ENCODE assay signal across 2 cellular contexts in genomic region chr1:75797273-75797588, GRCh38.
TF ChIP-seq lines count a peak whose summit lies in the region.

No MANE protein-coding gene starts in this region.

TF ChIP-seq in PFSK-1, 5 proteins besides CTCF, POLR2A, EP300 and RAD21:
- no peak for TF ChIP-seq POLR2AphosphoS5 (IDR thresholded peaks at IDR 0.05; ENCODE audit: low read depth, low read length)
- 0 out of 2 replicates have a peak, but pooled peaks have one; percentile 32 for TF ChIP-seq SIN3A (IDR thresholded peaks at IDR 0.05; ENCODE audit: borderline replicate concordance, insufficient read depth, low read length)
- TF ChIP-seq TAF1 (IDR thresholded peaks at IDR 0.05; ENCODE audit: borderline replicate concordance, insufficient read depth, low read length), result peak; percentile 34; the same call in 1 of the 2 replicates

TF ChIP-seq in H1, 55 proteins besides CTCF, POLR2A, EP300 and RAD21:
- TF ChIP-seq KDM5A (IDR thresholded peaks at IDR 0.05; ENCODE audit: low read length), result no peak
- TF ChIP-seq, protein P1, sequence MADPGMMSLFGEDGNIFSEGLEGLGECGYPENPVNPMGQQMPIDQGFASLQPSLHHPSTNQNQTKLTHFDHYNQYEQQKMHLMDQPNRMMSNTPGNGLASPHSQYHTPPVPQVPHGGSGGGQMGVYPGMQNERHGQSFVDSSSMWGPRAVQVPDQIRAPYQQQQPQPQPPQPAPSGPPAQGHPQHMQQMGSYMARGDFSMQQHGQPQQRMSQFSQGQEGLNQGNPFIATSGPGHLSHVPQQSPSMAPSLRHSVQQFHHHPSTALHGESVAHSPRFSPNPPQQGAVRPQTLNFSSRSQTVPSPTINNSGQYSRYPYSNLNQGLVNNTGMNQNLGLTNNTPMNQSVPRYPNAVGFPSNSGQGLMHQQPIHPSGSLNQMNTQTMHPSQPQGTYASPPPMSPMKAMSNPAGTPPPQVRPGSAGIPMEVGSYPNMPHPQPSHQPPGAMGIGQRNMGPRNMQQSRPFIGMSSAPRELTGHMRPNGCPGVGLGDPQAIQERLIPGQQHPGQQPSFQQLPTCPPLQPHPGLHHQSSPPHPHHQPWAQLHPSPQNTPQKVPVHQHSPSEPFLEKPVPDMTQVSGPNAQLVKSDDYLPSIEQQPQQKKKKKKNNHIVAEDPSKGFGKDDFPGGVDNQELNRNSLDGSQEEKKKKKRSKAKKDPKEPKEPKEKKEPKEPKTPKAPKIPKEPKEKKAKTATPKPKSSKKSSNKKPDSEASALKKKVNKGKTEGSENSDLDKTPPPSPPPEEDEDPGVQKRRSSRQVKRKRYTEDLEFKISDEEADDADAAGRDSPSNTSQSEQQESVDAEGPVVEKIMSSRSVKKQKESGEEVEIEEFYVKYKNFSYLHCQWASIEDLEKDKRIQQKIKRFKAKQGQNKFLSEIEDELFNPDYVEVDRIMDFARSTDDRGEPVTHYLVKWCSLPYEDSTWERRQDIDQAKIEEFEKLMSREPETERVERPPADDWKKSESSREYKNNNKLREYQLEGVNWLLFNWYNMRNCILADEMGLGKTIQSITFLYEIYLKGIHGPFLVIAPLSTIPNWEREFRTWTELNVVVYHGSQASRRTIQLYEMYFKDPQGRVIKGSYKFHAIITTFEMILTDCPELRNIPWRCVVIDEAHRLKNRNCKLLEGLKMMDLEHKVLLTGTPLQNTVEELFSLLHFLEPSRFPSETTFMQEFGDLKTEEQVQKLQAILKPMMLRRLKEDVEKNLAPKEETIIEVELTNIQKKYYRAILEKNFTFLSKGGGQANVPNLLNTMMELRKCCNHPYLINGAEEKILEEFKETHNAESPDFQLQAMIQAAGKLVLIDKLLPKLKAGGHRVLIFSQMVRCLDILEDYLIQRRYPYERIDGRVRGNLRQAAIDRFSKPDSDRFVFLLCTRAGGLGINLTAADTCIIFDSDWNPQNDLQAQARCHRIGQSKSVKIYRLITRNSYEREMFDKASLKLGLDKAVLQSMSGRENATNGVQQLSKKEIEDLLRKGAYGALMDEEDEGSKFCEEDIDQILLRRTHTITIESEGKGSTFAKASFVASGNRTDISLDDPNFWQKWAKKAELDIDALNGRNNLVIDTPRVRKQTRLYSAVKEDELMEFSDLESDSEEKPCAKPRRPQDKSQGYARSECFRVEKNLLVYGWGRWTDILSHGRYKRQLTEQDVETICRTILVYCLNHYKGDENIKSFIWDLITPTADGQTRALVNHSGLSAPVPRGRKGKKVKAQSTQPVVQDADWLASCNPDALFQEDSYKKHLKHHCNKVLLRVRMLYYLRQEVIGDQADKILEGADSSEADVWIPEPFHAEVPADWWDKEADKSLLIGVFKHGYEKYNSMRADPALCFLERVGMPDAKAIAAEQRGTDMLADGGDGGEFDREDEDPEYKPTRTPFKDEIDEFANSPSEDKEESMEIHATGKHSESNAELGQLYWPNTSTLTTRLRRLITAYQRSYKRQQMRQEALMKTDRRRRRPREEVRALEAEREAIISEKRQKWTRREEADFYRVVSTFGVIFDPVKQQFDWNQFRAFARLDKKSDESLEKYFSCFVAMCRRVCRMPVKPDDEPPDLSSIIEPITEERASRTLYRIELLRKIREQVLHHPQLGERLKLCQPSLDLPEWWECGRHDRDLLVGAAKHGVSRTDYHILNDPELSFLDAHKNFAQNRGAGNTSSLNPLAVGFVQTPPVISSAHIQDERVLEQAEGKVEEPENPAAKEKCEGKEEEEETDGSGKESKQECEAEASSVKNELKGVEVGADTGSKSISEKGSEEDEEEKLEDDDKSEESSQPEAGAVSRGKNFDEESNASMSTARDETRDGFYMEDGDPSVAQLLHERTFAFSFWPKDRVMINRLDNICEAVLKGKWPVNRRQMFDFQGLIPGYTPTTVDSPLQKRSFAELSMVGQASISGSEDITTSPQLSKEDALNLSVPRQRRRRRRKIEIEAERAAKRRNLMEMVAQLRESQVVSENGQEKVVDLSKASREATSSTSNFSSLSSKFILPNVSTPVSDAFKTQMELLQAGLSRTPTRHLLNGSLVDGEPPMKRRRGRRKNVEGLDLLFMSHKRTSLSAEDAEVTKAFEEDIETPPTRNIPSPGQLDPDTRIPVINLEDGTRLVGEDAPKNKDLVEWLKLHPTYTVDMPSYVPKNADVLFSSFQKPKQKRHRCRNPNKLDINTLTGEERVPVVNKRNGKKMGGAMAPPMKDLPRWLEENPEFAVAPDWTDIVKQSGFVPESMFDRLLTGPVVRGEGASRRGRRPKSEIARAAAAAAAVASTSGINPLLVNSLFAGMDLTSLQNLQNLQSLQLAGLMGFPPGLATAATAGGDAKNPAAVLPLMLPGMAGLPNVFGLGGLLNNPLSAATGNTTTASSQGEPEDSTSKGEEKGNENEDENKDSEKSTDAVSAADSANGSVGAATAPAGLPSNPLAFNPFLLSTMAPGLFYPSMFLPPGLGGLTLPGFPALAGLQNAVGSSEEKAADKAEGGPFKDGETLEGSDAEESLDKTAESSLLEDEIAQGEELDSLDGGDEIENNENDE (IDR thresholded peaks at IDR 0.05; ENCODE audit: insufficient replicate concordance, low read length), result no peak
- TF ChIP-seq FOSL1 (IDR thresholded peaks at IDR 0.05; ENCODE audit: insufficient read depth, low read depth, low read length), result no peak
- no peak for TF ChIP-seq ATF3 (IDR thresholded peaks at IDR 0.05; ENCODE audit: insufficient read depth, low read depth, low read length)
- TF ChIP-seq YY1 (IDR thresholded peaks at IDR 0.05; ENCODE audit: low read depth, low read length), result no peak
- no peak for TF ChIP-seq GABPA (IDR thresholded peaks at IDR 0.05; ENCODE audit: borderline replicate concordance, insufficient read depth, low read length)
- no peak for TF ChIP-seq KDM4A (IDR thresholded peaks at IDR 0.05; ENCODE audit: low read depth, low read length, severe bottlenecking)
- no peak for TF ChIP-seq CREB1 (IDR thresholded peaks at IDR 0.05)
- no peak for TF ChIP-seq SAP30 (IDR thresholded peaks at IDR 0.05; ENCODE audit: insufficient read depth, insufficient replicate concordance, low read length)
- TF ChIP-seq POU5F1 (IDR thresholded peaks at IDR 0.05; ENCODE audit: low read depth, low read length), result no peak
TF ChIP-seq in H1: peak in this region for 0.
